In the genomic region with DNA sequence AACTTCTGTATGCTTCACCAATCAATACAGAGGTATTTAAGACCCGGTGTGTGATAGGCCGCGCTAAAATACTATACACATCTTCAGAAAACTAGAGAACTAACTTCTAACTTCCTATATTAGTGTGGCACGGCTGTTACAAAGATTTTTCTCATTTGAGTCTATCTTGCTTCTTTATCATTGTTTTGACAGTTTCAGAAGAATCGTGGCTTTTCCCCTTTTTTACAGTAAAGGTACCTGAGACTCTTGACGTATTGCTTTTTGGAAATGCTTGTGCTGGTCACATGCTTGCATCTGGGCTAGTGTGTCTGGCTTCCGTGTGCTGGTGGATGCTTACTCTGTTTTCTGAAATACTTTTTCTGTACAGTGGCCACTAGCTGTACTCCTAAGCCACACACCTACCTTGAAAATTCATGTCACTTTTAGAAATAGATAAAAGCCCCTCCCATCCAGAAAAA, we compare ENCODE assay signal across 1 cellular context.
TF ChIP-seq lines count a peak whose summit lies in the region.

No MANE protein-coding gene starts in this region.

TF ChIP-seq in GM12878, 131 proteins besides CTCF, POLR2A, EP300 and RAD21 (continued from another document):
- TF ChIP-seq NRF1 (conservative IDR thresholded peaks at IDR 0.05; ENCODE audit: low read depth, low read length) (no peak), RBBP5 (conservative IDR thresholded peaks at IDR 0.05) (no peak), CHD2 (IDR thresholded peaks at IDR 0.05; ENCODE audit: borderline replicate concordance, low read depth, low read length) (no peak)
